14 cellular contexts compared by ENCODE assay signal in the genomic region with DNA sequence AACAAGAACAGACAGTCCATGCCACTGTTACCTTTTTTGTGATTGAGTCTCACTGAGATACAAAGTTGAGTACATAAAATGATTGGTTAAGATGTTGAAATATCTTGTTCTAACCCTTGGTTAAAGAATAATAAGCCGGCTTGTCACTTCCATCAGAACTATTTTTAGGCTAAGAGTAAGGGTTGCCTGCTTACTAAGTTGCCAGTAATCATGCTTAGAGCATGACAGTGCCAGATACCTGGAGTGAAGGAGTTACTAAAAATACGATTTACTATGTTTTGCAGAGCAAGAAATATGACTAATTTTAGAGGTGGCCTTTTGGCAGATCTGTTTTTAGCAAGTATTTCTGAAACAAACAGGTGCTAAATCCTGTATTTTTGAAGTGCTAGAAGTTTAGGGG. TPM values are rescaled to one million over a fixed set of nuclear protein-coding genes. Genes with fewer than 3 reads are reported as not detected.
"Had no signal": no experiment of that assay in that cellular context is flagged by ENCODE, and none has a peak within 500 bp of the region (broad histone marks: within the 10 kb centered on the region; RNA-seq: fewer than 3 reads in every experiment).

No MANE protein-coding gene starts in this region.

- H3K27ac Mint-ChIP-seq: activated naive CD4-positive, alpha-beta T cell treated with anti-CD3 and anti-CD28 coated beads for 36 hours; activated T-helper 2 cell treated with anti-CD3 and anti-CD28 coated beads, Interferon-gamma antibody, Interleukin-2, Interleukin-4, amounts not matched to agents 10 μg/mL and 5 μg/mL and 100 μg/mL, durations not matched to agents 14 hours and 24 hours and 36 hours; naive B cell had no signal

- DNase-seq: activated naive CD4-positive, alpha-beta T cell treated with anti-CD3 and anti-CD28 coated beads for 36 hours; activated T-cell treated with anti-CD3 and anti-CD28 coated beads for 4 hours; central memory CD4-positive, alpha-beta T cell; midbrain; naive B cell; stimulated activated CD4-positive, alpha-beta T cell treated with anti-CD3 and anti-CD28 coated beads, Interleukin-4, amount 100 ng/mL, for 24 hours; stimulated activated naive CD4-positive, alpha-beta T cell; tibial artery had no signal

- H3K9me3 ChIP-seq: ascending aorta, esophagus muscularis mucosa, tibial artery had no signal

- H3K36me3 ChIP-seq: ascending aorta, esophagus muscularis mucosa, tibial artery had no signal

- H3K27ac ChIP-seq: ascending aorta, coronary artery, tibial artery had no signal

- H3K4me3 Mint-ChIP-seq: activated naive CD4-positive, alpha-beta T cell treated with anti-CD3 and anti-CD28 coated beads for 36 hours; naive B cell had no signal

- H3K4me3 ChIP-seq: ascending aorta, coronary artery, esophagus muscularis mucosa, lung, tibial artery had no signal

- H3K9me3 Mint-ChIP-seq: activated naive CD4-positive, alpha-beta T cell treated with anti-CD3 and anti-CD28 coated beads for 36 hours; activated T-helper 2 cell treated with anti-CD3 and anti-CD28 coated beads, Interferon-gamma antibody, Interleukin-2, Interleukin-4, amounts not matched to agents 10 μg/mL and 5 μg/mL and 100 μg/mL, durations not matched to agents 14 hours and 24 hours and 36 hours had no signal

- H3K36me3 Mint-ChIP-seq: naive B cell had no signal

RNA-seq across cellular contexts. Expression of a gene that starts 6.0 kb away (rescaled TPM):
- total RNA-seq: glomerular endothelial cell had no signal
